In the genomic region with DNA sequence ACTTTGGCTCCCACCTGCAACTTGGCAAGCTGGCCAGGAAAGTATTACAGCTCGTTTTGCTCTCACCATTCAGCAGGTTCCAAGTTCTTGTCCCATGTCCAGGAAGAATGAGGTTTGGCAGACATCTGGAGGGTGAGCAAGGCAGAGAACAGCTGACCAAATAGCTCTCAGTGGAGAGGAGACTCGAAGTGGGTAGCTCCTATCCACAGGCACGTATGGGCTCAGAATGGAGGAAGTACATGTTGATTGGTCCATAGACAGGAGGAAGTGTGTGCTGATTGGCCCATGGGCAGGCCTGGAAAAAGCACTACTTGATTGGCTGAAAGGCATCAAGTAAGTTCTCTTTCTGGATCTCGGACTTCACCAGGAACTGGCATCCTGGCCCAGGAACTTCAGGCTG, we compare ENCODE assay signal across 26 cellular contexts. TPM values are rescaled to one million over a fixed set of nuclear protein-coding genes. Genes with fewer than 3 reads are reported as not detected.
DNase-seq lines count a peak whose midpoint lies in the region; ATAC-seq, FAIRE-seq and TF ChIP-seq lines count a peak whose summit lies in the region.
"Had no signal": no experiment of that assay in that cellular context is flagged by ENCODE, and none has a peak within 500 bp of the region (broad histone marks: within the 10 kb centered on the region; RNA-seq: fewer than 3 reads in every experiment).

No MANE protein-coding gene starts in this region.

- H3K27me3 Mint-ChIP-seq in activated naive CD8-positive, alpha-beta T cell treated with anti-CD3 and anti-CD28 coated beads, Interleukin-2, amount 50 U/mL, for 24 hours, result no peaks in the 10 kb centered on the region
- no peaks in the 10 kb centered on the region for H3K27me3 Mint-ChIP-seq in activated naive CD8-positive, alpha-beta T cell treated with anti-CD3 and anti-CD28 coated beads for 36 hours
- H3K27me3 Mint-ChIP-seq: activated T-cell treated with anti-CD3 and anti-CD28 coated beads, Interleukin-2, amount 50 U/mL, for 24 hours had no signal

- no peaks in the 10 kb centered on the region for H3K9me1 ChIP-seq in endothelial cell of umbilical vein (replicated peaks; ENCODE audit: control insufficient read depth, extremely low read depth, insufficient read depth, low read length)

- no peaks in the 10 kb centered on the region for H3K36me3 ChIP-seq in endothelial cell of umbilical vein (ENCODE audit: control insufficient read depth in 2 of 2, extremely low read depth in 1 of 2, insufficient read depth in 2 of 2, low read length in 2 of 2)
- H3K36me3 ChIP-seq: stomach had no signal

- dilution Hi-C loops in endothelial cell of umbilical vein (cut with MboI; ENCODE audit: extremely low pct_ligation_motif_present, low sequenced_read_pairs), result no loop called here

- POLR2A ChIA-PET in endothelial cell of umbilical vein (lab: Charles Lee), result no interaction called here

- H3K9ac ChIP-seq in endothelial cell of umbilical vein (replicated peaks; ENCODE audit: extremely low read depth, insufficient read depth, low read length), result no peak overlapping the region

- BruUV-seq in endothelial cell of umbilical vein (replicated peaks; lab: Mats Ljungman, UMichigan), result no TSS peak

- peaks cover 33% of the 10 kb centered on the region for H3K4me1 Mint-ChIP-seq in activated naive CD8-positive, alpha-beta T cell treated with anti-CD3 and anti-CD28 coated beads, Interleukin-2, amount 50 U/mL, for 24 hours
- H3K4me1 Mint-ChIP-seq in activated naive CD8-positive, alpha-beta T cell treated with anti-CD3 and anti-CD28 coated beads for 36 hours, result peaks cover 28% of the 10 kb centered on the region

- H3K36me3 Mint-ChIP-seq in activated naive CD8-positive, alpha-beta T cell treated with anti-CD3 and anti-CD28 coated beads, Interleukin-2, amount 50 U/mL, for 24 hours (ENCODE audit: low read depth), result peaks cover 11% of the 10 kb centered on the region
- H3K36me3 Mint-ChIP-seq in activated naive CD8-positive, alpha-beta T cell treated with anti-CD3 and anti-CD28 coated beads for 36 hours, result peaks cover 16% of the 10 kb centered on the region
- H3K36me3 Mint-ChIP-seq: natural killer cell had no signal

- ATAC-seq in activated naive CD8-positive, alpha-beta T cell treated with anti-CD3 and anti-CD28 coated beads, Interleukin-2, amount 50 U/mL, for 24 hours, result no peak
- ATAC-seq in HG02678 (IDR thresholded peaks at IDR 0.05; ENCODE audit: unreplicated experiment) (no peak), GM18870 (IDR thresholded peaks at IDR 0.05; ENCODE audit: unreplicated experiment) (no peak)
- ATAC-seq: A549; activated CD8-positive, alpha-beta T cell treated with anti-CD3 and anti-CD28 coated beads for 36 hours; natural killer cell had no signal

- peaks cover 19% of the 10 kb centered on the region for H3K79me2 ChIP-seq in endothelial cell of umbilical vein (ENCODE audit: control insufficient read depth, insufficient read depth, low read length)

- H3K9me3 Mint-ChIP-seq in activated naive CD8-positive, alpha-beta T cell treated with anti-CD3 and anti-CD28 coated beads, Interleukin-2, amount 50 U/mL, for 24 hours, result no peaks in the 10 kb centered on the region
- H3K9me3 Mint-ChIP-seq in activated naive CD8-positive, alpha-beta T cell treated with anti-CD3 and anti-CD28 coated beads for 36 hours, result peaks cover 5% of the 10 kb centered on the region
- H3K9me3 Mint-ChIP-seq: activated B cell treated with CpG ODN at 0.5 μM for 24 hours, natural killer cell had no signal

- TF ChIP-seq CTCF in endothelial cell of umbilical vein (IDR thresholded peaks at IDR 0.05; ENCODE audit: extremely low read depth in 1 of 2, insufficient read depth in 1 of 2, low read depth in 1 of 2, low read length in 2 of 2), result no peak

- no peak for DNase-seq in activated naive CD8-positive, alpha-beta T cell treated with anti-CD3 and anti-CD28 coated beads, Interleukin-2, amount 50 U/mL, for 24 hours
- no peak for DNase-seq in activated naive CD8-positive, alpha-beta T cell treated with anti-CD3 and anti-CD28 coated beads for 36 hours
- DNase-seq in RPMI7951 (ENCODE audit: low read depth) (peak; percentile 11), endothelial cell of umbilical vein (ENCODE audit: low read depth, low spot score) (no peak), DMS153 (lab: John Stamatoyannopoulos, UW) (no peak)
- no peak for DNase-seq in stimulated activated CD4-positive, alpha-beta T cell treated with anti-CD3 and anti-CD28 coated beads, Interleukin-2, amount 100 ng/mL, for 48 hours
- DNase-seq: activated B cell treated with CpG ODN at 0.5 μM for 24 hours; activated CD8-positive, alpha-beta T cell treated with anti-CD3 and anti-CD28 coated beads for 36 hours; activated naive CD4-positive, alpha-beta T cell treated with anti-CD3 and anti-CD28 coated beads, Interleukin-2, amount 50 U/mL, for 16 hours; activated T-cell treated with anti-CD3 and anti-CD28 coated beads, Interleukin-2, amount 50 U/mL, for 24 hours; C1 segment of cervical spinal cord; hypothalamus; KG1; kidney; mammary epithelial cell; natural killer cell; NCI-H1105; NCI-H2081 treated with DMSO at 0.1 percent for 48 hours; NCI-H510A treated with DMSO at 0.1 percent for 48 hours; posterior cingulate gyrus; stimulated activated CD4-positive, alpha-beta T cell treated with anti-CD3 and anti-CD28 coated beads, Interleukin-2, amount 100 ng/mL, for 24 hours; stomach; T-helper 2 cell had no signal

- CTCF ChIA-PET in endothelial cell of umbilical vein (lab: Charles Lee), result interaction anchor here (0.7 to 2.2 kb wide), 2 partner anchors 9 to 270 kb away, joined by 3 to 5 read pairs; no protein-coding TSS in a partner anchor

- H3K27ac Mint-ChIP-seq in activated naive CD8-positive, alpha-beta T cell treated with anti-CD3 and anti-CD28 coated beads, Interleukin-2, amount 50 U/mL, for 24 hours, result peak overlapping the region; percentile 13
- H3K27ac Mint-ChIP-seq in activated naive CD8-positive, alpha-beta T cell treated with anti-CD3 and anti-CD28 coated beads for 36 hours, result no peak overlapping the region
- H3K27ac Mint-ChIP-seq: activated B cell treated with CpG ODN at 0.5 μM for 24 hours; activated CD8-positive, alpha-beta T cell treated with anti-CD3 and anti-CD28 coated beads for 36 hours; activated T-cell treated with anti-CD3 and anti-CD28 coated beads, Interleukin-2, amount 50 U/mL, for 24 hours had no signal

- no peaks in the 10 kb centered on the region for H4K20me1 ChIP-seq in endothelial cell of umbilical vein (replicated peaks; ENCODE audit: control insufficient read depth, extremely low read depth, insufficient read depth, low read length)

- no peak overlapping the region for H3K27ac ChIP-seq in endothelial cell of umbilical vein (ENCODE audit: insufficient read depth, low read depth, low read length)
- H3K27ac ChIP-seq: A549, stomach had no signal

- no peak overlapping the region for H3K4me3 ChIP-seq in endothelial cell of umbilical vein (replicated peaks in 1 of 3; ENCODE audit: insufficient read depth in 1 of 3, low read depth in 1 of 3, low read length in 3 of 3)
- H3K4me3 ChIP-seq: A549, stomach had no signal

- H3K27me3 ChIP-seq in endothelial cell of umbilical vein (ENCODE audit: control insufficient read depth in 2 of 2, insufficient read depth in 2 of 2, low read length in 2 of 2), result no peaks in the 10 kb centered on the region
- H3K27me3 ChIP-seq: stomach had no signal

- intact Hi-C loops in endothelial cell of umbilical vein (cut with micrococcal nuclease), result no loop called here

- peak; percentile 28 for FAIRE-seq in endothelial cell of umbilical vein (lab: Jason Lieb, UNC)
- FAIRE-seq: A549, kidney had no signal

- no peak overlapping the region for H3K4me2 ChIP-seq in endothelial cell of umbilical vein (ENCODE audit: insufficient read depth, low read length)
- H3K4me2 ChIP-seq: A549 had no signal

- no peak overlapping the region for H2AFZ ChIP-seq in endothelial cell of umbilical vein (ENCODE audit: low read depth, low read length)

- no peak for TF ChIP-seq POLR2A in endothelial cell of umbilical vein (IDR thresholded peaks at IDR 0.05; ENCODE audit: low read depth, low read length)

- H3K4me1 ChIP-seq in endothelial cell of umbilical vein (ENCODE audit: control insufficient read depth, extremely low read depth, insufficient read depth, low read length), result peaks cover 19% of the 10 kb centered on the region

- H3K9me3 ChIP-seq in endothelial cell of umbilical vein (replicated peaks; ENCODE audit: control insufficient read depth, insufficient read depth, low read length), result no peaks in the 10 kb centered on the region
- H3K9me3 ChIP-seq: A549 had no signal

- no peak overlapping the region for H3K4me3 Mint-ChIP-seq in activated naive CD8-positive, alpha-beta T cell treated with anti-CD3 and anti-CD28 coated beads, Interleukin-2, amount 50 U/mL, for 24 hours
- H3K4me3 Mint-ChIP-seq in activated naive CD8-positive, alpha-beta T cell treated with anti-CD3 and anti-CD28 coated beads for 36 hours, result no peak overlapping the region
- H3K4me3 Mint-ChIP-seq: activated B cell treated with CpG ODN at 0.5 μM for 24 hours; activated CD8-positive, alpha-beta T cell treated with anti-CD3 and anti-CD28 coated beads for 36 hours; activated T-cell treated with anti-CD3 and anti-CD28 coated beads, Interleukin-2, amount 50 U/mL, for 24 hours; natural killer cell had no signal

TF ChIP-seq in endothelial cell of umbilical vein, 7 proteins besides CTCF, POLR2A, EP300 and RAD21 (continues in another document):
- no peak for TF ChIP-seq POLR2AphosphoS5 (IDR thresholded peaks at IDR 0.05; ENCODE audit: insufficient read depth, low read depth, low read length)
- TF ChIP-seq EZH2 (IDR thresholded peaks at IDR 0.05; ENCODE audit: borderline replicate concordance, low read depth, low read length, severe bottlenecking), result no peak
- TF ChIP-seq, protein P1, sequence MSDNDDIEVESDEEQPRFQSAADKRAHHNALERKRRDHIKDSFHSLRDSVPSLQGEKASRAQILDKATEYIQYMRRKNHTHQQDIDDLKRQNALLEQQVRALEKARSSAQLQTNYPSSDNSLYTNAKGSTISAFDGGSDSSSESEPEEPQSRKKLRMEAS (IDR thresholded peaks at IDR 0.05; ENCODE audit: insufficient read depth, insufficient read length), result no peak
- no peak for TF ChIP-seq FOS (IDR thresholded peaks at IDR 0.05; ENCODE audit: borderline replicate concordance, insufficient read depth, low read length)
- TF ChIP-seq MYC (IDR thresholded peaks at IDR 0.05; ENCODE audit: low read depth, low read length), result no peak
- no peak for TF ChIP-seq GATA2 (IDR thresholded peaks at IDR 0.05; ENCODE audit: insufficient read depth, insufficient read length, low read depth, low read length)

RNA-seq across cellular contexts. Expression of a gene that starts 3.0 kb away (rescaled TPM):
- total RNA-seq in activated naive CD8-positive, alpha-beta T cell treated with anti-CD3 and anti-CD28 coated beads for 36 hours, result 100 to 1,000 TPM; 104 to 108 TPM
- total RNA-seq in RPMI7951 (2014; rRNA removed; shearing (Covaris generic)), result 52.4 and 55.7 TPM in 2 replicates
- total RNA-seq in endothelial cell of umbilical vein, result 62.3 and 66.9 TPM in 2 replicates
- 15.5 and 19.2 TPM in 2 replicates for polyA plus RNA-seq in endothelial cell of umbilical vein
- polyA plus RNA-seq in endothelial cell of umbilical vein (2011; cell fraction: cytosol; rRNA removed), result 27.6 and 28.3 TPM in 2 replicates
- polyA plus RNA-seq in endothelial cell of umbilical vein (2011; cell fraction: nucleus; rRNA removed), result 46.2 and 61.6 TPM in 2 replicates
- 19.8 and 34.6 TPM in 2 replicates for polyA plus RNA-seq in endothelial cell of umbilical vein (2012)
- polyA minus RNA-seq in endothelial cell of umbilical vein, result 64.7 and 83.6 TPM in 2 replicates
- polyA minus RNA-seq in endothelial cell of umbilical vein (2011; cell fraction: cytosol; rRNA and poly(A)+ RNA removed), result 44.4 TPM
- polyA minus RNA-seq in endothelial cell of umbilical vein (2011; cell fraction: nucleus; rRNA and poly(A)+ RNA removed), result 44.0 and 61.6 TPM in 2 replicates
